Comparison of ENCODE assay signal across 17 cellular contexts in the genomic region with DNA sequence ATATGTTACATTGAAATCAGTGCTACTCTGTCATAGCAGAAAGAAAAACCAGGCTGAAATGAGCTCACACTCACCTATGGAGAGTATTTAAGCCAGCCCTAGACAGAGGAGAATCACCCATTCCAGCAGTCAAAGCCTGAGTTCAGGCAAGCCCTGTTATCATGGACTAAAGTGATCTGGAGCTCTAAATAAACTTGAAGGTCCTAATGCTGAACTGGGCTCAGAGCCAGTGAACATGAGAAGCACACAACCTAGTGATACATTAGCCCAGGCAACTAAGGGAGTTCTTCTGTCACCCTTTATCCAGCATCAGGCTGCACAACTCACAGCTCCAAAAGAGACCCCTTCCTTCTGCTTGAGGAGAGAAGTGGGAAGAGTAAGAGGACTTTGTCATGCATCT.
"Had no signal": no experiment of that assay in that cellular context is flagged by ENCODE, and none has a peak within 500 bp of the region (broad histone marks: within the 10 kb centered on the region; RNA-seq: fewer than 3 reads in every experiment).

No MANE protein-coding gene starts in this region.

- H3K36me3 ChIP-seq: sigmoid colon, upper lobe of right lung had no signal

- H3K9me3 ChIP-seq: sigmoid colon, upper lobe of right lung had no signal

- H3K4me1 ChIP-seq: sigmoid colon, upper lobe of right lung had no signal

- H3K4me3 ChIP-seq: sigmoid colon, upper lobe of right lung had no signal

- H3K27me3 ChIP-seq: sigmoid colon, upper lobe of right lung had no signal

- DNase-seq: activated CD4-positive, alpha-beta T cell treated with anti-CD3 and anti-CD28 coated beads for 1 hour; activated CD4-positive, alpha-beta T cell treated with anti-CD3 and anti-CD28 coated beads, Interleukin-2, amount 50 U/mL, for 1 hour; activated CD8-positive, alpha-beta T cell treated with anti-CD3 and anti-CD28 coated beads, Interleukin-2, amount 10 ng/mL, durations not matched to agents 7 days and 5 days; activated naive CD4-positive, alpha-beta T cell treated with Interleukin-2 at 50 U/mL for 16 hours; activated naive CD8-positive, alpha-beta T cell treated with anti-CD3 and anti-CD28 coated beads, Interleukin-2, amount 10 ng/mL, durations not matched to agents 7 days and 5 days; activated T-cell treated with anti-CD3 and anti-CD28 coated beads, Interleukin-2, amount 50 U/mL, for 1 hour; effector CD4-positive, alpha-beta T cell; hypothalamus; islet precursor cell; left colon; naive thymus-derived CD4-positive, alpha-beta T cell; occipital lobe; sigmoid colon; stimulated activated CD4-positive, alpha-beta T cell treated with anti-CD3 and anti-CD28 coated beads, Interleukin-4, amount 100 ng/mL, for 1 hour; stimulated activated naive CD8-positive, alpha-beta T cell treated with anti-CD3 and anti-CD28 coated beads, Interleukin-15, Interleukin-2, amounts not matched to agents 100 U/mL and 50 U/mL, for 24 hours; T-helper 9 cell; upper lobe of right lung had no signal
